25 cellular contexts compared by ENCODE assay signal in genomic region chrX:132704769-132705168, GRCh38.
"Had no signal": no experiment of that assay in that cellular context is flagged by ENCODE, and none has a peak within 500 bp of the region (broad histone marks: within the 10 kb centered on the region; RNA-seq: fewer than 3 reads in every experiment).

No MANE protein-coding gene starts in this region.

- DNase-seq: activated CD4-positive, alpha-beta T cell treated with anti-CD3 and anti-CD28 coated beads for 1 hour; activated naive CD4-positive, alpha-beta T cell treated with Interleukin-2 at 50 U/mL for 16 hours; activated naive CD8-positive, alpha-beta T cell treated with anti-CD3 and anti-CD28 coated beads for 36 hours; activated T-cell treated with anti-CD3 and anti-CD28 coated beads, Interleukin-2, amount 50 U/mL, for 48 hours; amniotic stem cell; colonic mucosa; head of caudate nucleus; hypothalamus; kidney; lower lobe of right lung; midbrain; occipital lobe; retina; sigmoid colon; stimulated activated CD4-positive, alpha-beta T cell treated with anti-CD3 and anti-CD28 coated beads, Interleukin-15, amount 100 ng/mL, for 24 hours; testis; trophoblast cell; WERI-Rb-1 had no signal

- H3K4me1 ChIP-seq: breast epithelium, colonic mucosa, gastroesophageal sphincter, lower lobe of right lung, testis had no signal

- H3K9me3 Mint-ChIP-seq: activated naive CD8-positive, alpha-beta T cell treated with anti-CD3 and anti-CD28 coated beads for 36 hours; nephron; stimulated activated memory B cell treated with anti-CD40 and anti-IgM and Interleukin-4, amounts not matched to agents 10 μg/mL and 1 μg/mL and 100 μg/mL, for 72 hours had no signal

- H3K4me3 Mint-ChIP-seq: activated naive CD8-positive, alpha-beta T cell treated with anti-CD3 and anti-CD28 coated beads for 36 hours; nephron; stimulated activated memory B cell treated with anti-CD40 and anti-IgM and Interleukin-4, amounts not matched to agents 10 μg/mL and 1 μg/mL and 100 μg/mL, for 72 hours had no signal

- H3K4me1 Mint-ChIP-seq: activated naive CD8-positive, alpha-beta T cell treated with anti-CD3 and anti-CD28 coated beads for 36 hours; stimulated activated memory B cell treated with anti-CD40 and anti-IgM and Interleukin-4, amounts not matched to agents 10 μg/mL and 1 μg/mL and 100 μg/mL, for 72 hours had no signal

- H3K27me3 ChIP-seq: gastroesophageal sphincter, sigmoid colon, testis had no signal

- H3K9me3 ChIP-seq: breast epithelium, colonic mucosa, gastroesophageal sphincter, lower lobe of right lung, sigmoid colon, testis had no signal

- H3K27me3 Mint-ChIP-seq: stimulated activated memory B cell treated with anti-CD40 and anti-IgM and Interleukin-4, amounts not matched to agents 10 μg/mL and 1 μg/mL and 100 μg/mL, for 72 hours had no signal

- H3K4me2 ChIP-seq: smooth muscle cell had no signal

- ATAC-seq: gastroesophageal sphincter; lower lobe of right lung; stimulated activated memory B cell treated with anti-CD40 and anti-IgM and Interleukin-4, amounts not matched to agents 10 μg/mL and 1 μg/mL and 100 μg/mL, for 72 hours had no signal

- H3K36me3 ChIP-seq: breast epithelium, colonic mucosa, gastroesophageal sphincter, lower lobe of right lung, sigmoid colon, WERI-Rb-1 had no signal

- H3K27ac Mint-ChIP-seq: activated naive CD8-positive, alpha-beta T cell treated with anti-CD3 and anti-CD28 coated beads for 36 hours; nephron; stimulated activated memory B cell treated with anti-CD40 and anti-IgM and Interleukin-4, amounts not matched to agents 10 μg/mL and 1 μg/mL and 100 μg/mL, for 72 hours had no signal

- H3K36me3 Mint-ChIP-seq: activated naive CD8-positive, alpha-beta T cell treated with anti-CD3 and anti-CD28 coated beads for 36 hours; stimulated activated memory B cell treated with anti-CD40 and anti-IgM and Interleukin-4, amounts not matched to agents 10 μg/mL and 1 μg/mL and 100 μg/mL, for 72 hours had no signal

- H3K4me3 ChIP-seq: breast epithelium, colonic mucosa, gastroesophageal sphincter, lower lobe of right lung, sigmoid colon, SK-N-MC, smooth muscle cell, testis had no signal

- H3K27ac ChIP-seq: breast epithelium, colonic mucosa, epithelial cell of prostate, gastroesophageal sphincter, lower lobe of right lung, sigmoid colon, SK-N-MC, testis, WERI-Rb-1 had no signal
